ENCODE assay signal across 8 cellular contexts in the genomic region with DNA sequence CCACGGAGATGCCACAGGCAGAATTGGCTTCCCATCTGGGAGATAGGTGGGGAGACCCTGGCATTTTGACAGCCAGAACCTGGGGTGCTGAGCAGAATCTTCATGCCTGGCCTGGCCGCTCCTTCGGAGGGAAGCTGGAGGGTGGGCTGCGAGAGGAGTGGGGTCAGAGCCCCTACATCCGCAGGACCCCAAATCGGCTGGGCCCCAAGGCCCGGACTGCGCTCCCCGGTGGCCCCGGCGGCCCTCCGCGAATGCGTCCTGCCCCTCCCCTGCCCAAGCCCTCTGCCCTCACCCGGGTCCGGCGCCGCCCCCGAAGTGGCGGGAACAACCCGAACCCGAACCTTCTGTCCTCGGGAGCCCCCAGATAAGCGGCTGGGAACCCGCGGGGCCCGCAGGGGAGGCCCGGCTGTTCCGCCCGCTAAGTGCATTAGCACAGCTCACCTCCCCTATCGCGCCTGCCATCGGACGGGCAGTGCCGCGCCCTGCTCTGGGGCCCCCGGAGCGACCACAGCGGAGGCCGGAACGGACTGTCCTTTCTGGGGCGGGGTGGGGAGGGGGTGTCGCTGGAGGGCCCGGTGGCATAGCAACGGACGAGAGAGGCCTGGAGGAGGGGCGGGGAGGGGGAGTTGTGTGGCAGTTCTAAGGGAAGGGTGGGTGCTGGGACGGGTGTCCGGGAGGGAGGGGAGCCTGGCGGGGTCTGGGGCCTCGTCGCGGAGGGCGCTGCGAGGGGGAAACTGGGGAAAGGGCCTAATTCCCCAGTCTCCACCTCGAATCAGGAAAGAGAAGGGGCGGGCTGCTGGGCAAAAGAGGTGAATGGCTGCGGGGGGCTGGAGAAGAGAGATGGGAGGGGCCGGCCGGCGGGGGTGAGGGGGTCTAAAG. TPM values are rescaled to one million over a fixed set of nuclear protein-coding genes. Genes with fewer than 3 reads are reported as not detected.
DNase-seq lines count a peak whose midpoint lies in the region; ATAC-seq and TF ChIP-seq lines count a peak whose summit lies in the region.

No MANE protein-coding gene starts in this region.

- H4K8ac ChIP-seq in neuronal stem cell (ENCODE audit: low read depth, low read length), result peak overlapping the region; percentile 43

- no peak overlapping the region for H3K14ac ChIP-seq in neuronal stem cell (ENCODE audit: low read length)

- peak overlapping the region; percentile 65 for H3K23ac ChIP-seq in neuronal stem cell (ENCODE audit: low read depth, low read length, poor library complexity)

- peaks cover 69% of the 10 kb centered on the region for H3K27me3 Mint-ChIP-seq in Calu3 (ENCODE audit: unreplicated experiment)

- WGBS in neuronal stem cell (ENCODE audit: extremely low coverage in 2 of 2, insufficient read length in 2 of 2, insufficient replicate concordance in 1 of 2), 2 donors, result no CpG with 5 or more reads among the region's 61 CpGs

- TF ChIP-seq CTCF in Calu3 (IDR thresholded peaks at IDR 0.05; ENCODE audit: unreplicated experiment), result no peak
- TF ChIP-seq CTCF in PC-9 (conservative IDR thresholded peaks at IDR 0.05), result no peak

- peak overlapping the region; percentile 98 for H2BK12ac ChIP-seq in neuronal stem cell (ENCODE audit: low read length)

- no peak overlapping the region for H3K4me3 ChIP-seq in PC-9
- H3K4me3 ChIP-seq in neuronal stem cell (ENCODE audit: low read length in 2 of 2), result no peak overlapping the region

- intact Hi-C loops in Calu3 (cut with micrococcal nuclease; ENCODE audit: unreplicated experiment) (loop anchor here (1.0 kb wide), 8 partner anchors 9 to 282 kb away; a partner anchor contains a TSS), PC-9 (cut with micrococcal nuclease; ENCODE audit: unreplicated experiment) (no loop called here)

- no peaks in the 10 kb centered on the region for H3K9me2 ChIP-seq in PC-9 (ENCODE audit: insufficient read depth)

- BruUV-seq in Calu3 (replicated peaks; lab: Mats Ljungman, UMichigan), result no TSS peak
- no TSS peak for BruUV-seq in PC-9 (replicated peaks; lab: Mats Ljungman, UMichigan)

- ATAC-seq in HG03108 (IDR thresholded peaks at IDR 0.05; ENCODE audit: unreplicated experiment) (no peak), GM21723 (IDR thresholded peaks at IDR 0.05; ENCODE audit: unreplicated experiment) (no peak)

- H2BK120ac ChIP-seq in neuronal stem cell (ENCODE audit: low read depth, low read length), result peak overlapping the region; percentile 94

- peak overlapping the region; percentile 60 for H2BK5ac ChIP-seq in neuronal stem cell (ENCODE audit: low read length)

- H3K4ac ChIP-seq in neuronal stem cell (ENCODE audit: low read length), result no peak overlapping the region

- H3K4me1 ChIP-seq in PC-9 (replicated peaks; ENCODE audit: insufficient read depth) (peaks cover 35% of the 10 kb centered on the region), neuronal stem cell (ENCODE audit: control insufficient read depth in 2 of 2, insufficient read depth in 1 of 2, low read depth in 1 of 2, low read length in 2 of 2) (peaks cover 8 to 26% of the 10 kb centered on the region in 2 donors)

- H3K9me3 Mint-ChIP-seq in Calu3 (ENCODE audit: low read depth, unreplicated experiment), result no peaks in the 10 kb centered on the region

- peak overlapping the region; percentile 70 for H3K9ac ChIP-seq in neuronal stem cell (ENCODE audit: low read depth, low read length, poor library complexity)

- H3K27me3 ChIP-seq in PC-9 (ENCODE audit: insufficient read depth, low read depth) (no peaks in the 10 kb centered on the region), neuronal stem cell (ENCODE audit: control insufficient read depth in 3 of 3, insufficient read depth in 3 of 3, low read depth in 1 of 3, low read length in 3 of 3) (peaks cover 0 to 37% (median 20%) of the 10 kb centered on the region in 3 experiments)

- peak overlapping the region; percentile 85 for H2BK15ac ChIP-seq in neuronal stem cell (ENCODE audit: low read length)

- H3K27ac Mint-ChIP-seq in Calu3 (ENCODE audit: unreplicated experiment), result peak overlapping the region; percentile 6

- CTCF ChIA-PET in Calu3 (lab: Charles Lee) (interaction anchor here (0.5 to 161.2 kb wide), 33 partner anchors 47 to 1243 kb away, joined by 3 to 42089 read pairs (median 5); a partner anchor contains a TSS), PC-9 (lab: Charles Lee) (interaction anchor here (0.5 to 0.6 kb wide), 2 partner anchors 13 to 62 kb away, joined by 3 read pairs; no protein-coding TSS in a partner anchor)

- DNase-seq in Calu3 (peak; percentile 96), PC-9 (peak in 1 of 2 experiments; percentile 27), erythroblast (lab: John Stamatoyannopoulos, UW) (peak; percentile 86 to 91), neuronal stem cell (ENCODE audit: low spot score) (no peak), GF-D8 (lab: John Stamatoyannopoulos, UW) (no peak), hippocampal formation (lab: John Stamatoyannopoulos, UW) (no peak)

- POLR2A ChIA-PET in PC-9 (lab: Charles Lee; ENCODE audit: unreplicated experiment), result interaction anchor here (0.6 kb wide), 2 partner anchors 8 to 214 kb away, joined by 3 to 4 read pairs; no protein-coding TSS in a partner anchor

- H3K36me3 Mint-ChIP-seq in Calu3 (ENCODE audit: insufficient read depth, unreplicated experiment), result peaks cover 77% of the 10 kb centered on the region

- no peak overlapping the region for H3K27ac ChIP-seq in PC-9
- no peak overlapping the region for H3K27ac ChIP-seq in neuronal stem cell (replicated peaks; ENCODE audit: low read length)

- H3K9me3 ChIP-seq in PC-9 (ENCODE audit: insufficient read depth, low read depth) (no peaks in the 10 kb centered on the region), neuronal stem cell (replicated peaks in 1 of 2; ENCODE audit: control insufficient read depth in 2 of 2, insufficient read depth in 1 of 2, low read depth in 1 of 2, low read length in 2 of 2) (no peaks in the 10 kb centered on the region)

- peaks cover 66% of the 10 kb centered on the region for H3K4me1 Mint-ChIP-seq in Calu3 (ENCODE audit: low read depth, unreplicated experiment)

- H3K36me3 ChIP-seq in PC-9 (ENCODE audit: low read depth), result no peaks in the 10 kb centered on the region
- peaks cover 4 to 6% of the 10 kb centered on the region in 2 donors for H3K36me3 ChIP-seq in neuronal stem cell (replicated peaks in 1 of 2; ENCODE audit: control insufficient read depth in 2 of 2, insufficient read depth in 2 of 2, low read length in 2 of 2)

- peaks cover 23% of the 10 kb centered on the region; the same call in 1 of the 2 replicates for H3F3A ChIP-seq in PC-9 (ENCODE audit: insufficient read depth, low read depth)

- peak overlapping the region; percentile 24 for H3K4me3 Mint-ChIP-seq in Calu3 (ENCODE audit: low read depth, unreplicated experiment)

- H3K79me2 ChIP-seq in PC-9 (ENCODE audit: low read depth), result no peaks in the 10 kb centered on the region

- no peaks in the 10 kb centered on the region for H4K20me1 ChIP-seq in PC-9 (ENCODE audit: insufficient read depth)

- TF ChIP-seq POLR2A in erythroblast (IDR thresholded peaks at IDR 0.05; ENCODE audit: low read length), result peak; percentile 31

- H3K18ac ChIP-seq in neuronal stem cell (ENCODE audit: low read length), result peak overlapping the region; percentile 92

- no peak overlapping the region for H4K91ac ChIP-seq in neuronal stem cell (ENCODE audit: low read depth, low read length, poor library complexity)

- peak overlapping the region; percentile 99 for H2AK5ac ChIP-seq in neuronal stem cell (ENCODE audit: low read depth, low read length)

- peaks cover 6% of the 10 kb centered on the region for H3K79me1 ChIP-seq in neuronal stem cell (ENCODE audit: low read depth, low read length)

- H2AFZ ChIP-seq in PC-9 (no peak overlapping the region), neuronal stem cell (ENCODE audit: low read length) (peak overlapping the region; percentile 91)

- peak overlapping the region; percentile 83 for H3K4me2 ChIP-seq in PC-9
- peak overlapping the region; percentile 91 for H3K4me2 ChIP-seq in neuronal stem cell (ENCODE audit: insufficient read depth, low read length, poor library complexity, severe bottlenecking)

RNA-seq across cellular contexts. Expression of a gene that starts 0.8 kb away (rescaled TPM):
- total RNA-seq in Calu3 (2022) (1.3 and 3.2 TPM in 2 replicates), PC-9 (2021) (0.75 and 1.1 TPM in 2 replicates)
- polyA plus RNA-seq in neuronal stem cell (2013, experiment 1 of 2), result 0.95 TPM
- polyA plus RNA-seq in neuronal stem cell (2013, experiment 2 of 2), result 1.0 TPM

RNA-seq across cellular contexts. Expression of a gene that starts 2.4 kb away (rescaled TPM):
- total RNA-seq in Calu3 (2022) (51.5 and 61.1 TPM in 2 replicates), PC-9 (2021) (1.2 and 1.6 TPM in 2 replicates)
- 0.88 TPM for polyA plus RNA-seq in neuronal stem cell (2013, experiment 1 of 2)
- 0.87 TPM for polyA plus RNA-seq in neuronal stem cell (2013, experiment 2 of 2)

RNA-seq across cellular contexts. Expression of a gene that starts 20.4 kb away (rescaled TPM):
- total RNA-seq in Calu3 (2022) (1,186 and 1,276 TPM in 2 replicates), PC-9 (2021) (15.0 and 16.2 TPM in 2 replicates)
- polyA plus RNA-seq in neuronal stem cell (2013, experiment 1 of 2), result 10.1 TPM
- 11.1 TPM for polyA plus RNA-seq in neuronal stem cell (2013, experiment 2 of 2)

RNA-seq across cellular contexts. Expression of a gene that starts 30.6 kb away (rescaled TPM):
- total RNA-seq in Calu3 (2022), result 2,579 and 2,697 TPM in 2 replicates
- total RNA-seq in PC-9 (2021), result 47.7 and 55.9 TPM in 2 replicates
- polyA plus RNA-seq in neuronal stem cell (2013, experiment 1 of 2), result 65.0 TPM
- polyA plus RNA-seq in neuronal stem cell (2013, experiment 2 of 2), result 70.1 TPM

RNA-seq across cellular contexts. Expression of a gene that starts 32.4 kb away (rescaled TPM):
- total RNA-seq in Calu3 (2022) (4,829 and 4,830 TPM in 2 replicates), PC-9 (2021) (87.2 and 90.6 TPM in 2 replicates)
- 69.2 TPM for polyA plus RNA-seq in neuronal stem cell (2013, experiment 1 of 2)
- 69.0 TPM for polyA plus RNA-seq in neuronal stem cell (2013, experiment 2 of 2)

Comparison
In these comparisons a context has a peak if more than half of its experiments do, and no peak if none do; other contexts are left out.
1. DNase-seq: peak in Calu3 (single experiment) and erythroblast (2 of 2); none in neuronal stem cell (single experiment), GF-D8 (single experiment) and hippocampal formation (0 of 2).
2. RNA of a gene that starts 2.4 kb away (total RNA-seq): 51.5 to 61.1 TPM in Calu3; 1.2 to 1.6 TPM in PC-9; every median in the first group is over 10 times any median in the second.
3. RNA of a gene that starts 20.4 kb away (total RNA-seq): 1,186 to 1,276 TPM in Calu3; 15.0 to 16.2 TPM in PC-9; every median in the first group is over 10 times any median in the second.